Comparison of ENCODE assay signal across 1 cellular context in the genomic region with DNA sequence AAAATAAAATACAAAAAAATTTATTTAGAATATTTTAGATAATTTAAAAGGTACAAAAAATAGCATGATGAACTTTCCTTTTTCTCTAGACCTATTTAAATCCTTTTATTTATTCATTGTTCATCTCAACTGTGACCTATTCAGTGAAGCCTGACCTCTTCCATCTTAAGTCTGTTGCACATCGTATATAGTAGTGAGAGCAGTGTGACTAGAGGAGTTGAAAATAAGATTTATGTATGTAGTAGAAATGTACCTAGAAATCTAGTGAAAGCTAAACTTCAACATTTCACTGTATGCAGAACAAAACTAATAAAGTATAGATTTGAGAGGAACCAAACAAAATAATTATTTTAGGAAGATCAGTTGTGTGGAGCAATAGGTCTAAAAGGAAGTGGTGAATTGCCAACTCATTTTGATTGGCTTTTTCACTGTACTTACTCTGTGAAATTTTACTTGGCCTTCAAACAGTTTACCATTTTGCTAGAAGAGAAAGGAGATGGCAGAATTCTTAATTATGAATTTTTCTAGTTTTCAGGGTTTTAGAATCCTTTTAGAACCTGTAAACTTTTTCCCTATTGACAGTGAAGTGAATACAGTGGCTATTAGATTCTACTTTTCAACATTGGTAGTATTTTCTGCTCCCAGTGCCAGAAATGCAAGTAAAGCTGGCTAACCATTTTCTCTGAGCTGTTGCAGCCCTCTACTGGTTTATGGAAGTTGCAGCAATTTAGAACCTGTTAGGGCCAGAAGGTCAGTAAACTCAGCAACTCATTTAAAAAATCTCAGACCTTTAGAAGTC.
TF ChIP-seq lines count a peak whose summit lies in the region.

No MANE protein-coding gene starts in this region.

TF ChIP-seq in HCT116, 20 proteins besides CTCF, POLR2A, EP300 and RAD21 (continued from another document):
- TF ChIP-seq CEBPB (IDR thresholded peaks at IDR 0.05; ENCODE audit: low read depth) (no peak), SIN3A (IDR thresholded peaks at IDR 0.05; ENCODE audit: low read depth) (no peak), EGR1 (IDR thresholded peaks at IDR 0.05; ENCODE audit: low read depth) (no peak), EZH2phosphoT487 (IDR thresholded peaks at IDR 0.05; ENCODE audit: borderline replicate concordance) (no peak), ATF3 (IDR thresholded peaks at IDR 0.05) (no peak), EZH2 (IDR thresholded peaks at IDR 0.05) (no peak)
- TF ChIP-seq, protein P1, sequence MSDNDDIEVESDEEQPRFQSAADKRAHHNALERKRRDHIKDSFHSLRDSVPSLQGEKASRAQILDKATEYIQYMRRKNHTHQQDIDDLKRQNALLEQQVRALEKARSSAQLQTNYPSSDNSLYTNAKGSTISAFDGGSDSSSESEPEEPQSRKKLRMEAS (IDR thresholded peaks at IDR 0.05) = no peak
